Comparison of ENCODE assay signal across 24 cellular contexts in the genomic region with DNA sequence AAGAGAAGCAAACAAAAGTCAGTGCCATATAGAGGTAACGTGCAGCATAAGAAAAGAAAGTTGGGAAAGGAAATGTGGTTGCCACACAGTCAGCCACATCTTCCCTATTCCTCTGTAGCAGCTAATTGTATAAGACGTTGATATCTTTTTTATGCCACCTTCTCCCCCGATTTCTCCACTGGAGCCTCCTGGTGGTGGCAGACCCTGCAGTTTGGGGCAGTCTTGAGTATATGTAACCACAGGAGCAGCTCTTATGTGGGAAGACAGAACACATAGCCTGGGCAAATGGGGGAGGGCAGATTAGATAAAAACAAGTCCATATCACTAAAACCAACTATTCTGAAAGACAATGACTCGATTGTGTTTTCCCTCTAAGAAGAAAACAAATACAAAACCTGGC.
A peak's percentile ranks its signal among the peaks of the same experiment; 100 is the strongest.
DNase-seq lines count a peak whose midpoint lies in the region; TF ChIP-seq lines count a peak whose summit lies in the region.
"Had no signal": no experiment of that assay in that cellular context is flagged by ENCODE, and none has a peak within 500 bp of the region (broad histone marks: within the 10 kb centered on the region; RNA-seq: fewer than 3 reads in every experiment).

No MANE protein-coding gene starts in this region.

- no peak overlapping the region for H3K4me2 ChIP-seq in OCI-LY7 (ENCODE audit: low read length)
- H3K4me2 ChIP-seq: BLaER1 had no signal

- peak; percentile 30; the same call in 1 of the 2 replicates for TF ChIP-seq CTCF in OCI-LY7 (conservative IDR thresholded peaks at IDR 0.05; ENCODE audit: low read length)
- TF ChIP-seq CTCF in endodermal cell (conservative IDR thresholded peaks at IDR 0.05) = peak; percentile 78
- no peak for TF ChIP-seq CTCF in ovary (IDR thresholded peaks at IDR 0.05)

- peak; percentile 1 for DNase-seq in NCI-H82 (lab: John Stamatoyannopoulos, UW)
- DNase-seq in NCI-H82 treated with DMSO at 0.1 percent for 48 hours (lab: John Stamatoyannopoulos, UW; ENCODE audit: unreplicated experiment) = no peak
- peak; percentile 10 for DNase-seq in H7
- DNase-seq in OCI-LY7 (ENCODE audit: low spot score) = no peak
- DNase-seq in endodermal cell = peak; percentile 82
- no peak for DNase-seq in HCEC 1CT
- no peak for DNase-seq in ovary
- DNase-seq in NCI-H526 (lab: John Stamatoyannopoulos, UW) = no peak
- DNase-seq: activated CD4-positive, alpha-beta T cell treated with anti-CD3 and anti-CD28 coated beads, Interleukin-2, amount 10 ng/mL, durations not matched to agents 7 days and 5 days; activated CD8-positive, alpha-beta memory T cell treated with anti-CD3 and anti-CD28 coated beads, Interleukin-2, amount 50 U/mL, for 4 hours; activated naive CD8-positive, alpha-beta T cell treated with anti-CD3 and anti-CD28 coated beads, Interleukin-2, amount 50 U/mL, for 24 hours; foreskin keratinocyte; MG63; natural killer cell; NCI-H1930; Peyer's patch; posterior cingulate gyrus; stimulated activated CD4-positive, alpha-beta T cell treated with anti-CD3 and anti-CD28 coated beads, Interleukin-2, amount 100 ng/mL, for 24 hours; stimulated activated naive CD8-positive, alpha-beta T cell treated with anti-CD3 and anti-CD28 coated beads, Interleukin-15, Interleukin-2, amounts not matched to agents 100 U/mL and 50 U/mL, for 24 hours; T-cell had no signal

- peaks cover 66% of the 10 kb centered on the region for H3K4me1 Mint-ChIP-seq in endodermal cell
- H3K4me1 Mint-ChIP-seq: activated CD4-positive, alpha-beta T cell treated with anti-CD3 and anti-CD28 coated beads, Interleukin-2, amount 10 ng/mL, durations not matched to agents 7 days and 5 days; activated naive CD8-positive, alpha-beta T cell treated with anti-CD3 and anti-CD28 coated beads, Interleukin-2, amount 50 U/mL, for 24 hours; memory B cell; natural killer cell; T-cell had no signal

- POLR2A ChIA-PET in OCI-LY7 (lab: Charles Lee) = no interaction called here

- no peaks in the 10 kb centered on the region for H3K79me2 ChIP-seq in OCI-LY7 (ENCODE audit: insufficient read depth, low read depth, low read length)

- H3K36me3 Mint-ChIP-seq in endodermal cell (ENCODE audit: low read depth) = peaks cover 2% of the 10 kb centered on the region
- H3K36me3 Mint-ChIP-seq: memory B cell, natural killer cell, T-cell, type B pancreatic cell had no signal

- no peaks in the 10 kb centered on the region for H3K4me1 ChIP-seq in OCI-LY7 (ENCODE audit: insufficient read depth, low read length, poor library complexity, severe bottlenecking)
- peaks cover 16% of the 10 kb centered on the region for H3K4me1 ChIP-seq in endodermal cell (ENCODE audit: control insufficient read depth, insufficient read depth, low read length)
- H3K4me1 ChIP-seq in ovary (ENCODE audit: insufficient read depth) = peaks cover 7% of the 10 kb centered on the region
- H3K4me1 ChIP-seq: BLaER1, foreskin keratinocyte, Peyer's patch had no signal

- no peak overlapping the region for H3K9ac ChIP-seq in endodermal cell (ENCODE audit: extremely low read depth, low read length, poor library complexity, severe bottlenecking)
- H3K9ac ChIP-seq: BLaER1 had no signal

- peak overlapping the region; percentile 70 for H3K27ac Mint-ChIP-seq in endodermal cell
- H3K27ac Mint-ChIP-seq: activated CD4-positive, alpha-beta T cell treated with anti-CD3 and anti-CD28 coated beads, Interleukin-2, amount 10 ng/mL, durations not matched to agents 7 days and 5 days; activated naive CD8-positive, alpha-beta T cell treated with anti-CD3 and anti-CD28 coated beads, Interleukin-2, amount 50 U/mL, for 24 hours; memory B cell; natural killer cell; T-cell; type B pancreatic cell had no signal

- H4K20me1 ChIP-seq in OCI-LY7 (ENCODE audit: insufficient read depth, low read length) = no peaks in the 10 kb centered on the region
- H4K20me1 ChIP-seq: BLaER1 had no signal

- intact Hi-C loops in OCI-LY7 (cut with micrococcal nuclease; ENCODE audit: unreplicated experiment) = no loop called here
- intact Hi-C loops in ovary (cut with DNase I) = no loop called here

- 53 to 82% methylated on average over 3 to 4 of the region's 4 CpGs for WGBS in endodermal cell (ENCODE audit: insufficient coverage in 1 of 2, insufficient read length in 1 of 2), 2 experiments
- 87 to 91% (median 88%) methylated on average over 4 of the region's 4 CpGs for WGBS in ovary, 3 donors

- H3K4me3 ChIP-seq in H7 (ENCODE audit: insufficient read depth, low read depth, low read length) = no peak overlapping the region
- H3K4me3 ChIP-seq in OCI-LY7 (ENCODE audit: low read depth, low read length, poor library complexity, severe bottlenecking) = no peak overlapping the region
- H3K4me3 ChIP-seq in endodermal cell (ENCODE audit: low read length) = no peak overlapping the region
- H3K4me3 ChIP-seq in ovary = no peak overlapping the region
- H3K4me3 ChIP-seq: BLaER1, MG63, Peyer's patch had no signal

- H3K27ac ChIP-seq in OCI-LY7 (ENCODE audit: low read depth, low read length, poor library complexity, severe bottlenecking) = no peak overlapping the region
- no peak overlapping the region for H3K27ac ChIP-seq in endodermal cell (ENCODE audit: low read depth, low read length)
- H3K27ac ChIP-seq in ovary = no peak overlapping the region
- H3K27ac ChIP-seq: BLaER1, epithelial cell of prostate, foreskin keratinocyte, Peyer's patch had no signal

- H3K9me3 ChIP-seq in OCI-LY7 (ENCODE audit: low read length) (no peaks in the 10 kb centered on the region), endodermal cell (ENCODE audit: control insufficient read depth, low read length) (no peaks in the 10 kb centered on the region), ovary (no peaks in the 10 kb centered on the region)
- H3K9me3 ChIP-seq: BLaER1, MG63, Peyer's patch had no signal

- no peak for TF ChIP-seq EP300 in ovary (IDR thresholded peaks at IDR 0.05)

- CTCF ChIA-PET in OCI-LY7 (lab: Charles Lee; ENCODE audit: unreplicated experiment) = interaction anchor here (0.6 kb wide), 1 partner anchor 27 kb away, joined by 3 read pairs; no protein-coding TSS in a partner anchor

- no peak overlapping the region for H3K4me3 Mint-ChIP-seq in endodermal cell
- H3K4me3 Mint-ChIP-seq: activated CD4-positive, alpha-beta T cell treated with anti-CD3 and anti-CD28 coated beads, Interleukin-2, amount 10 ng/mL, durations not matched to agents 7 days and 5 days; activated naive CD8-positive, alpha-beta T cell treated with anti-CD3 and anti-CD28 coated beads, Interleukin-2, amount 50 U/mL, for 24 hours; memory B cell; natural killer cell; T-cell; type B pancreatic cell had no signal

- H2AFZ ChIP-seq in OCI-LY7 (ENCODE audit: low read length) = no peak overlapping the region

- no peak for TF ChIP-seq POLR2A in ovary (IDR thresholded peaks at IDR 0.05)

- H3K9me3 Mint-ChIP-seq in endodermal cell = no peaks in the 10 kb centered on the region
- H3K9me3 Mint-ChIP-seq: activated CD4-positive, alpha-beta T cell treated with anti-CD3 and anti-CD28 coated beads, Interleukin-2, amount 10 ng/mL, durations not matched to agents 7 days and 5 days; activated naive CD8-positive, alpha-beta T cell treated with anti-CD3 and anti-CD28 coated beads, Interleukin-2, amount 50 U/mL, for 24 hours; type B pancreatic cell had no signal

- no peaks in the 10 kb centered on the region for H3K9me2 ChIP-seq in OCI-LY7 (ENCODE audit: insufficient read depth, low read length)

- H3K27me3 ChIP-seq in H7 (ENCODE audit: control insufficient read depth, insufficient read depth, low read length) = no peaks in the 10 kb centered on the region
- H3K27me3 ChIP-seq in endodermal cell (ENCODE audit: control insufficient read depth, insufficient read depth, low read length, poor library complexity, severe bottlenecking) = no peaks in the 10 kb centered on the region
- no peaks in the 10 kb centered on the region for H3K27me3 ChIP-seq in ovary
- H3K27me3 ChIP-seq: BLaER1, foreskin keratinocyte, MG63, Peyer's patch had no signal

- H3K27me3 Mint-ChIP-seq in endodermal cell (ENCODE audit: insufficient read depth) = no peaks in the 10 kb centered on the region
- H3K27me3 Mint-ChIP-seq: activated CD4-positive, alpha-beta T cell treated with anti-CD3 and anti-CD28 coated beads, Interleukin-2, amount 10 ng/mL, durations not matched to agents 7 days and 5 days; activated naive CD8-positive, alpha-beta T cell treated with anti-CD3 and anti-CD28 coated beads, Interleukin-2, amount 50 U/mL, for 24 hours; memory B cell; T-cell; type B pancreatic cell had no signal

- BruUV-seq in OCI-LY7 (replicated peaks; lab: Mats Ljungman, UMichigan) = no TSS peak

- H3K36me3 ChIP-seq in H7 (replicated peaks; ENCODE audit: control insufficient read depth, insufficient read depth, low read length) (no peaks in the 10 kb centered on the region), OCI-LY7 (ENCODE audit: insufficient read depth, low read length) (no peaks in the 10 kb centered on the region), endodermal cell (ENCODE audit: control insufficient read depth, insufficient read depth, low read length) (no peaks in the 10 kb centered on the region), ovary (no peaks in the 10 kb centered on the region)
- H3K36me3 ChIP-seq: BLaER1, MG63, Peyer's patch had no signal

Comparison
In these comparisons a context has a peak if more than half of its experiments do, and no peak if none do; other contexts are left out.
1. DNase-seq: peak in NCI-H82 (single experiment), H7 (single experiment) and endodermal cell (single experiment); none in NCI-H82 treated with DMSO at 0.1 percent for 48 hours (single experiment), OCI-LY7 (single experiment), HCEC 1CT (single experiment), ovary (0 of 5) and NCI-H526 (0 of 2).
2. CTCF ChIP-seq: peak in OCI-LY7 (single experiment) and endodermal cell (single experiment); none in ovary (0 of 3).